12 cellular contexts compared by ENCODE assay signal in genomic region chr4:153518001-153518400, GRCh38. TPM values are rescaled to one million over a fixed set of nuclear protein-coding genes. Genes with fewer than 3 reads are reported as not detected.
DNase-seq lines count a peak whose midpoint lies in the region; ATAC-seq and TF ChIP-seq lines count a peak whose summit lies in the region.
"Had no signal": no experiment of that assay in that cellular context is flagged by ENCODE, and none has a peak within 500 bp of the region (broad histone marks: within the 10 kb centered on the region; RNA-seq: fewer than 3 reads in every experiment).

No MANE protein-coding gene starts in this region.

- H3K9me3 Mint-ChIP-seq in activated CD4-positive, alpha-beta T cell treated with anti-CD3 and anti-CD28 coated beads, Interleukin-2, amount 10 ng/mL, durations not matched to agents 24 days and 14 days: no peaks in the 10 kb centered on the region
- H3K9me3 Mint-ChIP-seq in activated T-helper 2 cell treated with anti-CD3 and anti-CD28 coated beads, Interferon-gamma antibody, Interleukin-2, Interleukin-4, amounts not matched to agents 10 μg/mL and 5 μg/mL and 100 μg/mL, durations not matched to agents 14 hours and 24 hours and 36 hours: no peaks in the 10 kb centered on the region

- H3K79me2 ChIP-seq in hepatocyte: no peaks in the 10 kb centered on the region

- WGBS in hepatocyte (ENCODE audit: low lambda C conversion rate, missing lambda C conversion rate): 87% methylated on average over 8 of the region's 8 CpGs
- 62 to 69% (median 68%) methylated on average over 8 of the region's 8 CpGs for WGBS in spleen, 5 donors

- no peaks in the 10 kb centered on the region for H3K27me3 ChIP-seq in hepatocyte
- H3K27me3 ChIP-seq in spleen (replicated peaks in 1 of 7): no peaks in the 10 kb centered on the region
- H3K27me3 ChIP-seq: neural progenitor cell had no signal

- H2AFZ ChIP-seq in hepatocyte: no peak overlapping the region
- H2AFZ ChIP-seq: neural progenitor cell had no signal

- peaks cover 61% of the 10 kb centered on the region for H3K4me1 Mint-ChIP-seq in activated CD4-positive, alpha-beta T cell treated with anti-CD3 and anti-CD28 coated beads, Interleukin-2, amount 10 ng/mL, durations not matched to agents 24 days and 14 days
- H3K4me1 Mint-ChIP-seq in activated T-helper 2 cell treated with anti-CD3 and anti-CD28 coated beads, Interferon-gamma antibody, Interleukin-2, Interleukin-4, amounts not matched to agents 10 μg/mL and 5 μg/mL and 100 μg/mL, durations not matched to agents 14 hours and 24 hours and 36 hours (ENCODE audit: low read depth): peaks cover 69% of the 10 kb centered on the region

- intact Hi-C loops in activated CD4-positive, alpha-beta T cell treated with anti-CD3 and anti-CD28 coated beads, Interleukin-2, amount 10 ng/mL, durations not matched to agents 24 days and 14 days (cut with micrococcal nuclease): no loop called here
- intact Hi-C loops in activated T-helper 2 cell treated with anti-CD3 and anti-CD28 coated beads, Interferon-gamma antibody, Interleukin-2, Interleukin-4, amounts not matched to agents 10 μg/mL and 5 μg/mL and 100 μg/mL, durations not matched to agents 14 hours and 24 hours and 36 hours (cut with micrococcal nuclease): loop anchor here (1.0 kb wide), 1 partner anchor 21 kb away; no protein-coding TSS in a partner anchor
- intact Hi-C loops in spleen (cut with DNase I; ENCODE audit: low total_unique reads): loop anchor here (10.0 kb wide), 1 partner anchor 83 kb away; no protein-coding TSS in a partner anchor

- H3K36me3 ChIP-seq in hepatocyte (replicated peaks; ENCODE audit: insufficient read depth, low read depth) (no peaks in the 10 kb centered on the region), spleen (peaks cover 0 to 24% (median 4%) of the 10 kb centered on the region in 6 donors)
- H3K36me3 ChIP-seq: neural progenitor cell, thoracic aorta had no signal

- TF ChIP-seq CTCF in hepatocyte (IDR thresholded peaks at IDR 0.05; ENCODE audit: poor library complexity) (no peak), spleen (IDR thresholded peaks at IDR 0.05 in 8 of 11, conservative IDR thresholded peaks at IDR 0.05 in 3 of 11) (peak in 1 of 11 experiments; percentile 16)

- no peak for ATAC-seq in GM18511 (IDR thresholded peaks at IDR 0.05; ENCODE audit: unreplicated experiment)

- H3K27ac ChIP-seq in hepatocyte (peak overlapping the region; percentile 67), spleen (peak overlapping the region; percentile 32 to 86 (median 60))
- H3K27ac ChIP-seq: neural progenitor cell had no signal

- no peaks in the 10 kb centered on the region for H3K9me2 ChIP-seq in hepatocyte (replicated peaks; ENCODE audit: insufficient read depth)

- H3K9me3 ChIP-seq in hepatocyte (ENCODE audit: low read depth): no peaks in the 10 kb centered on the region
- H3K9me3 ChIP-seq in spleen: no peaks in the 10 kb centered on the region
- H3K9me3 ChIP-seq: thoracic aorta had no signal

- no peaks in the 10 kb centered on the region for H4K20me1 ChIP-seq in hepatocyte (ENCODE audit: insufficient read depth, poor library complexity, severe bottlenecking)

- no peak overlapping the region for H3K4me2 ChIP-seq in hepatocyte
- H3K4me2 ChIP-seq: neural progenitor cell had no signal

- H3K4me1 ChIP-seq in hepatocyte (ENCODE audit: insufficient read depth) (peaks cover 15% of the 10 kb centered on the region), spleen (peaks cover 56 to 100% (median 87%) of the 10 kb centered on the region in 6 donors)

- no peaks in the 10 kb centered on the region for H3K27me3 Mint-ChIP-seq in activated CD4-positive, alpha-beta T cell treated with anti-CD3 and anti-CD28 coated beads, Interleukin-2, amount 10 ng/mL, durations not matched to agents 24 days and 14 days
- no peaks in the 10 kb centered on the region for H3K27me3 Mint-ChIP-seq in activated T-helper 2 cell treated with anti-CD3 and anti-CD28 coated beads, Interferon-gamma antibody, Interleukin-2, Interleukin-4, amounts not matched to agents 10 μg/mL and 5 μg/mL and 100 μg/mL, durations not matched to agents 14 hours and 24 hours and 36 hours (ENCODE audit: low read depth)

- H3K4me3 ChIP-seq in hepatocyte: no peak overlapping the region
- H3K4me3 ChIP-seq in spleen: peak overlapping the region in 2 of 8 donors; percentile 3 to 39
- H3K4me3 ChIP-seq: neural progenitor cell had no signal

- H3K4me3 Mint-ChIP-seq in activated CD4-positive, alpha-beta T cell treated with anti-CD3 and anti-CD28 coated beads, Interleukin-2, amount 10 ng/mL, durations not matched to agents 24 days and 14 days: peak overlapping the region; percentile 72
- peak overlapping the region; percentile 66 for H3K4me3 Mint-ChIP-seq in activated T-helper 2 cell treated with anti-CD3 and anti-CD28 coated beads, Interferon-gamma antibody, Interleukin-2, Interleukin-4, amounts not matched to agents 10 μg/mL and 5 μg/mL and 100 μg/mL, durations not matched to agents 14 hours and 24 hours and 36 hours (ENCODE audit: low read depth)
- H3K4me3 Mint-ChIP-seq: neural progenitor cell had no signal

- DNase-seq in activated CD4-positive, alpha-beta T cell treated with anti-CD3 and anti-CD28 coated beads, Interleukin-2, amount 10 ng/mL, durations not matched to agents 24 days and 14 days: no peak
- DNase-seq in activated CD4-positive, alpha-beta T cell treated with anti-CD3 and anti-CD28 coated beads for 48 hours: no peak
- no peak for DNase-seq in activated T-helper 2 cell treated with anti-CD3 and anti-CD28 coated beads, Interferon-gamma antibody, Interleukin-2, Interleukin-4, amounts not matched to agents 10 μg/mL and 5 μg/mL and 100 μg/mL, durations not matched to agents 14 hours and 24 hours and 36 hours (ENCODE audit: low spot score)
- no peak for DNase-seq in hepatocyte (ENCODE audit: low spot score)
- DNase-seq in spleen: no peak
- no peak for DNase-seq in cerebellar nuclear complex (lab: John Stamatoyannopoulos, UW)
- no peak for DNase-seq in SKM-1 (lab: John Stamatoyannopoulos, UW; ENCODE audit: unreplicated experiment)
- DNase-seq: NCI-H1694; stimulated activated CD4-positive, alpha-beta T cell treated with anti-CD3 and anti-CD28 coated beads, Interleukin-4, amount 100 ng/mL, for 24 hours had no signal

- H3K36me3 Mint-ChIP-seq in activated CD4-positive, alpha-beta T cell treated with anti-CD3 and anti-CD28 coated beads, Interleukin-2, amount 10 ng/mL, durations not matched to agents 24 days and 14 days (ENCODE audit: low read depth): peaks cover 23% of the 10 kb centered on the region
- peaks cover 27% of the 10 kb centered on the region for H3K36me3 Mint-ChIP-seq in activated T-helper 2 cell treated with anti-CD3 and anti-CD28 coated beads, Interferon-gamma antibody, Interleukin-2, Interleukin-4, amounts not matched to agents 10 μg/mL and 5 μg/mL and 100 μg/mL, durations not matched to agents 14 hours and 24 hours and 36 hours (ENCODE audit: low read depth)

- no peak for TF ChIP-seq POLR2A in spleen (IDR thresholded peaks at IDR 0.05)

- H3K27ac Mint-ChIP-seq in activated CD4-positive, alpha-beta T cell treated with anti-CD3 and anti-CD28 coated beads, Interleukin-2, amount 10 ng/mL, durations not matched to agents 24 days and 14 days: peak overlapping the region; percentile 79
- H3K27ac Mint-ChIP-seq in activated T-helper 2 cell treated with anti-CD3 and anti-CD28 coated beads, Interferon-gamma antibody, Interleukin-2, Interleukin-4, amounts not matched to agents 10 μg/mL and 5 μg/mL and 100 μg/mL, durations not matched to agents 14 hours and 24 hours and 36 hours: peak overlapping the region; percentile 88

RNA-seq across cellular contexts. Expression of gene TMEM131L, which starts 51.8 kb away (rescaled TPM):
- 40.3 and 40.6 TPM in 2 replicates for total RNA-seq in activated CD4-positive, alpha-beta T cell treated with anti-CD3 and anti-CD28 coated beads, Interleukin-2, amount 10 ng/mL, durations not matched to agents 24 days and 14 days
- total RNA-seq in activated T-helper 2 cell treated with anti-CD3 and anti-CD28 coated beads, Interferon-gamma antibody, Interleukin-2, Interleukin-4, amounts not matched to agents 10 μg/mL and 5 μg/mL and 100 μg/mL, durations not matched to agents 14 hours and 24 hours and 36 hours: 28.1 and 29.7 TPM in 2 replicates
- 8.1 and 10.5 TPM in 2 replicates for total RNA-seq in hepatocyte
- polyA plus RNA-seq in hepatocyte: 5.8 and 6.3 TPM in 2 replicates
- 100 to 1,000 TPM in 1 of 7 donors, 10 to 100 TPM in 6; 73.5 to 105 (median 83.1) TPM for total RNA-seq in spleen
- polyA plus RNA-seq in spleen: 10 to 100 TPM; 20.9 to 23.1 (median 21.5) TPM
